Comparison of ENCODE assay signal across 8 cellular contexts in genomic region chr9:35664531-35665470, GRCh38. TPM values are rescaled to one million over a fixed set of nuclear protein-coding genes. Genes with fewer than 3 reads are reported as not detected.
DNase-seq lines count a peak whose midpoint lies in the region; ATAC-seq and TF ChIP-seq lines count a peak whose summit lies in the region.

TSS of gene ARHGEF39 (minus strand) at chr9:35665195. CDS start at chr9:35665169, 26 bp downstream.

- peaks cover 61% of the 10 kb centered on the region for H3K4me1 Mint-ChIP-seq in activated T-cell treated with anti-CD3 and anti-CD28 coated beads, Interleukin-2, amount 50 U/mL, for 72 hours (ENCODE audit: low read depth)
- peaks cover 39 to 66% (median 64%) of the 10 kb centered on the region in 7 donors for H3K4me1 Mint-ChIP-seq in naive thymus-derived CD4-positive, alpha-beta T cell

- H3F3A ChIP-seq in PC-3 (ENCODE audit: low read length, unreplicated experiment) = no peaks in the 10 kb centered on the region

- 0% methylated on average over 18 of the region's 58 CpGs; no CpG with 5 or more reads in 1 of the 2 experiments for WGBS in IMR-90 (ENCODE audit: extremely low coverage in 2 of 2, insufficient read length in 1 of 2), 2 experiments

- no peaks in the 10 kb centered on the region for H4K20me1 ChIP-seq in IMR-90 (ENCODE audit: insufficient read depth, low read length)
- H4K20me1 ChIP-seq in PC-3 (ENCODE audit: low read length) = no peaks in the 10 kb centered on the region
- no peaks in the 10 kb centered on the region for H4K20me1 ChIP-seq in fibroblast of lung (ENCODE audit: control insufficient read depth, extremely low read depth, insufficient read depth, low read length)

- H3K23ac ChIP-seq in IMR-90 (ENCODE audit: low read depth, low read length) = peak within 1 kb of the TSS; percentile 63

- peak within 1 kb of the TSS; percentile 72 for H3K4me3 ChIP-seq in IMR-90 (ENCODE audit: insufficient read depth, low read depth, low read length)
- peak within 1 kb of the TSS; percentile 67 for H3K4me3 ChIP-seq in PC-3 (ENCODE audit: low read length)
- H3K4me3 ChIP-seq in fibroblast of lung (replicated peaks in 1 of 4; ENCODE audit: control extremely low read depth in 1 of 4, insufficient read depth in 1 of 4, low read depth in 3 of 4, low read length in 4 of 4) = peak within 1 kb of the TSS; percentile 52 to 73 (median 63)
- peak within 1 kb of the TSS; percentile 69 for H3K4me3 ChIP-seq in naive thymus-derived CD4-positive, alpha-beta T cell (ENCODE audit: low read length)

- peak within 1 kb of the TSS; percentile 77 for H2BK120ac ChIP-seq in IMR-90 (ENCODE audit: low read depth, low read length)

- peak within 1 kb of the TSS; percentile 92 to 94 for H4K8ac ChIP-seq in IMR-90 (ENCODE audit: low read depth in 2 of 2, low read length in 2 of 2)

- H3K4ac ChIP-seq in IMR-90 (ENCODE audit: low read depth, low read length) = peak within 1 kb of the TSS; percentile 59

- peaks cover 5% of the 10 kb centered on the region in 2 donors for H3K9me3 Mint-ChIP-seq in activated T-cell treated with anti-CD3 and anti-CD28 coated beads, Interleukin-2, amount 50 U/mL, for 72 hours
- peaks cover 0 to 8% (median 0%) of the 10 kb centered on the region in 11 donors for H3K9me3 Mint-ChIP-seq in naive thymus-derived CD4-positive, alpha-beta T cell

- H2BK15ac ChIP-seq in IMR-90 (ENCODE audit: low read depth, low read length) = peak within 1 kb of the TSS; percentile 90; the same call in 2 of the 3 replicates

- intact Hi-C loops in IMR-90 (cut with micrococcal nuclease) (loop anchor here (2.0 kb wide), 1 partner anchor 16 kb away; no protein-coding TSS in a partner anchor), PC-3 (cut with micrococcal nuclease) (no loop called here)
- intact Hi-C loops in naive thymus-derived CD4-positive, alpha-beta T cell (cut with micrococcal nuclease) = loop anchor here (1.0 to 2.0 kb wide), 3 partner anchors 8 to 18 kb away; no protein-coding TSS in a partner anchor

- peak within 1 kb of the TSS; percentile 75 for H3K27ac ChIP-seq in IMR-90 (ENCODE audit: insufficient read depth, low read length)
- peak within 1 kb of the TSS; percentile 57 for H3K27ac ChIP-seq in PC-3 (ENCODE audit: low read length)
- H3K27ac ChIP-seq in fibroblast of lung (ENCODE audit: insufficient read depth, low read length) = peak within 1 kb of the TSS; percentile 62
- peak within 1 kb of the TSS; percentile 54 for H3K27ac ChIP-seq in naive thymus-derived CD4-positive, alpha-beta T cell (ENCODE audit: low read depth, low read length)

- TF ChIP-seq CTCF in IMR-90 (conservative IDR thresholded peaks at IDR 0.05; ENCODE audit: low read depth, low read length) (peak; percentile 23; the same call in 1 of the 2 replicates), PC-3 (conservative IDR thresholded peaks at IDR 0.05; ENCODE audit: low read depth, low read length) (peak; percentile 51; the same call in 1 of the 2 replicates), fibroblast of lung (conservative IDR thresholded peaks at IDR 0.05 in 1 of 2, IDR thresholded peaks at IDR 0.05 in 1 of 2; ENCODE audit: low read depth in 1 of 2, low read length in 2 of 2) (peak in 1 of 2 donors; percentile 17)

- peak within 1 kb of the TSS; percentile 88 for H4K91ac ChIP-seq in IMR-90 (ENCODE audit: insufficient read depth, low read depth, low read length)

- H3K9me2 ChIP-seq in PC-3 (replicated peaks; ENCODE audit: low read length) = no peaks in the 10 kb centered on the region

- ATAC-seq in GM21515 (IDR thresholded peaks at IDR 0.05; ENCODE audit: unreplicated experiment) (peak; percentile 61), IMR-90 (ENCODE audit: low read depth) (peak; percentile 82), PC-3 (peak; percentile 78)
- peak; percentile 90 to 94 for ATAC-seq in activated T-cell treated with anti-CD3 and anti-CD28 coated beads, Interleukin-2, amount 50 U/mL, for 72 hours (replicated peaks in 1 of 2)
- peak; percentile 78 for ATAC-seq in naive thymus-derived CD4-positive, alpha-beta T cell

- H2AFZ ChIP-seq in IMR-90 (replicated peaks; ENCODE audit: low read length, poor library complexity) (peak within 1 kb of the TSS; percentile 98), PC-3 (ENCODE audit: low read length) (peak within 1 kb of the TSS; percentile 91), fibroblast of lung (ENCODE audit: low read length) (peak within 1 kb of the TSS; percentile 77)

- peak within 1 kb of the TSS; percentile 91 to 96 for H3K4me3 Mint-ChIP-seq in activated T-cell treated with anti-CD3 and anti-CD28 coated beads, Interleukin-2, amount 50 U/mL, for 72 hours
- peak within 1 kb of the TSS; percentile 82 to 94 (median 87) for H3K4me3 Mint-ChIP-seq in naive thymus-derived CD4-positive, alpha-beta T cell

- in situ Hi-C loops in IMR-90 (cut with MboI; ENCODE audit: low sequenced_read_pairs) = no loop called here

- H2AK5ac ChIP-seq in IMR-90 (ENCODE audit: low read depth, low read length) = peak within 1 kb of the TSS; percentile 52

- H3K36me3 ChIP-seq in IMR-90 (ENCODE audit: control insufficient read depth, insufficient read depth, low read length) (peaks cover 11% of the 10 kb centered on the region), PC-3 (ENCODE audit: low read depth, low read length) (peaks cover 20% of the 10 kb centered on the region), fibroblast of lung (ENCODE audit: control insufficient read depth, insufficient read depth, low read length) (peaks cover 2% of the 10 kb centered on the region)
- H3K36me3 ChIP-seq in naive thymus-derived CD4-positive, alpha-beta T cell (ENCODE audit: control insufficient read depth in 2 of 3, insufficient read depth in 3 of 3, low read length in 3 of 3) = peaks cover 0 to 9% (median 8%) of the 10 kb centered on the region in 3 experiments

- peak within 1 kb of the TSS; percentile 14; the same call in 1 of the 2 replicates for H2BK20ac ChIP-seq in IMR-90 (ENCODE audit: low read depth, low read length)

- H2BK5ac ChIP-seq in IMR-90 (ENCODE audit: low read depth, low read length, poor library complexity, severe bottlenecking) = peak within 1 kb of the TSS; percentile 66

- H3K79me1 ChIP-seq in IMR-90 (ENCODE audit: low read depth in 1 of 2, low read length in 2 of 2) = peaks cover 28 to 53% of the 10 kb centered on the region in 2 experiments; a peak in 3 of 4 replicates

- peak within 1 kb of the TSS; percentile 25 for H3K18ac ChIP-seq in IMR-90 (ENCODE audit: low read depth, low read length)

- no peaks in the 10 kb centered on the region for H3K9me3 ChIP-seq in IMR-90 (ENCODE audit: control insufficient read depth, insufficient read depth, low read length)
- H3K9me3 ChIP-seq in PC-3 (ENCODE audit: low read length) = no peaks in the 10 kb centered on the region
- H3K9me3 ChIP-seq in fibroblast of lung (ENCODE audit: control insufficient read depth, insufficient read depth, low read depth, low read length) = no peaks in the 10 kb centered on the region
- no peaks in the 10 kb centered on the region for H3K9me3 ChIP-seq in naive thymus-derived CD4-positive, alpha-beta T cell (ENCODE audit: control insufficient read depth in 2 of 3, low read length in 3 of 3)

- DNase-seq in DMS53 (lab: John Stamatoyannopoulos, UW) = peak; percentile 93
- DNase-seq in IMR-90 = peak; percentile 68
- peak; percentile 81 for DNase-seq in PC-3
- peak; percentile 81 to 88 for DNase-seq in activated T-cell treated with anti-CD3 and anti-CD28 coated beads, Interleukin-2, amount 50 U/mL, for 72 hours
- DNase-seq in fibroblast of lung (ENCODE audit: low read depth in 2 of 2) = peak; percentile 70 to 74
- DNase-seq in naive thymus-derived CD4-positive, alpha-beta T cell = peak; percentile 47 to 87 (median 59)
- DNase-seq in superior temporal gyrus (ENCODE audit: extremely low spot score) = peak; percentile 57

- H3K4me1 ChIP-seq in IMR-90 (ENCODE audit: control insufficient read depth, insufficient read depth, low read length) (peaks cover 25% of the 10 kb centered on the region), PC-3 (ENCODE audit: insufficient read depth, low read length) (peaks cover 44% of the 10 kb centered on the region), fibroblast of lung (ENCODE audit: control insufficient read depth, extremely low read depth, insufficient read depth, low read length) (peaks cover 15% of the 10 kb centered on the region)
- H3K4me1 ChIP-seq in naive thymus-derived CD4-positive, alpha-beta T cell (ENCODE audit: control insufficient read depth in 2 of 2, insufficient read depth in 2 of 2, low read length in 2 of 2) = peaks cover 29% of the 10 kb centered on the region in 2 donors

- CTCF ChIA-PET in IMR-90 (lab: Yijun Ruan, JAX) = interaction anchor here (0.8 to 1.5 kb wide), 2 partner anchors 13 kb away, joined by 4 to 5 read pairs; no protein-coding TSS in a partner anchor
- CTCF ChIA-PET in PC-3 (lab: Charles Lee) = interaction anchor here (0.5 to 1.7 kb wide), 3 partner anchors 17 to 63 kb away, joined by 5 to 9 read pairs (median 6); no protein-coding TSS in a partner anchor
- CTCF ChIA-PET in naive thymus-derived CD4-positive, alpha-beta T cell (lab: Charles Lee) = interaction anchor here (0.8 to 10.2 kb wide), 13 partner anchors 11 to 161 kb away, joined by 3 to 107 read pairs (median 6); no protein-coding TSS in a partner anchor

- no peaks in the 10 kb centered on the region for H3K27me3 Mint-ChIP-seq in activated T-cell treated with anti-CD3 and anti-CD28 coated beads, Interleukin-2, amount 50 U/mL, for 72 hours (ENCODE audit: low read depth)
- H3K27me3 Mint-ChIP-seq in naive thymus-derived CD4-positive, alpha-beta T cell = no peaks in the 10 kb centered on the region

- peak within 1 kb of the TSS; percentile 66 for H3K56ac ChIP-seq in IMR-90 (ENCODE audit: extremely low read depth, insufficient read depth, low read length)

- H3K36me3 Mint-ChIP-seq in activated T-cell treated with anti-CD3 and anti-CD28 coated beads, Interleukin-2, amount 50 U/mL, for 72 hours (ENCODE audit: insufficient read depth in 2 of 2) = peaks cover 2 to 6% of the 10 kb centered on the region in 2 donors
- peaks cover 0 to 20% (median 10%) of the 10 kb centered on the region in 5 donors for H3K36me3 Mint-ChIP-seq in naive thymus-derived CD4-positive, alpha-beta T cell

- POLR2A ChIA-PET in IMR-90 (lab: Charles Lee; ENCODE audit: unreplicated experiment) = interaction anchor here (0.9 to 1.3 kb wide), 3 partner anchors 13 to 68 kb away, joined by 3 to 11 read pairs (median 4); partner anchors contain the start of genes CREB3 and TLN1
- POLR2A ChIA-PET in PC-3 (lab: Charles Lee; ENCODE audit: unreplicated experiment) = interaction anchor here (0.6 kb wide), 1 partner anchor 66 kb away, joined by 5 read pairs; no protein-coding TSS in a partner anchor
- POLR2A ChIA-PET in naive thymus-derived CD4-positive, alpha-beta T cell (lab: Charles Lee) = interaction anchor here (0.5 to 11.8 kb wide), 14 partner anchors 8 to 1843 kb away, joined by 3 to 264 read pairs (median 4); partner anchors contain the start of genes CA9, CREB3 and SIT1

- peaks cover 27% of the 10 kb centered on the region for H3K9me1 ChIP-seq in IMR-90 (ENCODE audit: insufficient read depth, low read length)

- peak within 1 kb of the TSS; percentile 84 for H3K14ac ChIP-seq in IMR-90 (replicated peaks; ENCODE audit: low read depth, low read length)

- peak within 1 kb of the TSS; percentile 70; the same call in 1 of the 2 replicates for H4K5ac ChIP-seq in IMR-90 (ENCODE audit: low read depth, low read length)

- peak within 1 kb of the TSS; percentile 87 for H2AK9ac ChIP-seq in IMR-90 (replicated peaks; ENCODE audit: low read depth, low read length, poor library complexity)

- H3K27me3 ChIP-seq in IMR-90 (ENCODE audit: control insufficient read depth, insufficient read depth, low read length) (no peaks in the 10 kb centered on the region), PC-3 (ENCODE audit: low read length) (no peaks in the 10 kb centered on the region), fibroblast of lung (ENCODE audit: control insufficient read depth, insufficient read depth, low read length) (no peaks in the 10 kb centered on the region)
- no peaks in the 10 kb centered on the region for H3K27me3 ChIP-seq in naive thymus-derived CD4-positive, alpha-beta T cell (ENCODE audit: control insufficient read depth in 2 of 2, insufficient read depth in 2 of 2, low read length in 2 of 2)

- peak within 1 kb of the TSS; percentile 79 for H3K9ac ChIP-seq in IMR-90 (ENCODE audit: low read depth, low read length)
- H3K9ac ChIP-seq in PC-3 (ENCODE audit: low read length) = peak within 1 kb of the TSS; percentile 73
- peak within 1 kb of the TSS; percentile 60 for H3K9ac ChIP-seq in fibroblast of lung (ENCODE audit: insufficient read depth, low read length)

- H3K4me2 ChIP-seq in IMR-90 (ENCODE audit: low read depth, low read length) (peak within 1 kb of the TSS; percentile 92), PC-3 (ENCODE audit: low read length) (peak within 1 kb of the TSS; percentile 97), fibroblast of lung (ENCODE audit: extremely low read depth, insufficient read depth, low read length) (peak within 1 kb of the TSS; percentile 97)

- dilution Hi-C loops in IMR-90 (cut with HindIII; ENCODE audit: low sequenced_read_pairs, unreplicated experiment) = no loop called here

- no peak for TF ChIP-seq RAD21 in IMR-90 (IDR thresholded peaks at IDR 0.05; ENCODE audit: low read length)

- peak; percentile 24; the same call in 1 of the 2 replicates for TF ChIP-seq POLR2A in IMR-90 (IDR thresholded peaks at IDR 0.05; ENCODE audit: low read depth, low read length)

- no TSS peak for BruUV-seq in IMR-90 (replicated peaks; lab: Mats Ljungman, UMichigan)
- TSS peak; percentile 60 for BruUV-seq in PC-3 (replicated peaks; lab: Mats Ljungman, UMichigan)

- peak within 1 kb of the TSS; percentile 86 for H3K27ac Mint-ChIP-seq in activated T-cell treated with anti-CD3 and anti-CD28 coated beads, Interleukin-2, amount 50 U/mL, for 72 hours
- H3K27ac Mint-ChIP-seq in naive thymus-derived CD4-positive, alpha-beta T cell = peak within 1 kb of the TSS; percentile 60 to 100 (median 80)

- H3K79me2 ChIP-seq in PC-3 (ENCODE audit: low read length) = peaks cover 28% of the 10 kb centered on the region
- H3K79me2 ChIP-seq in fibroblast of lung (ENCODE audit: control insufficient read depth, insufficient read depth, low read length) = peaks cover 10% of the 10 kb centered on the region

RNA-seq across cellular contexts. Expression of gene ARHGEF39, which starts in this region (rescaled TPM):
- 0.56 and 2.5 TPM in 2 replicates for total RNA-seq in IMR-90 (2012; rRNA removed)
- polyA plus RNA-seq in IMR-90 (2012; rRNA removed) = 2.1 and 2.8 TPM in 2 replicates
- 0.82 and 1.1 TPM in 2 replicates for polyA plus RNA-seq in IMR-90 (2012; cell fraction: cytosol; rRNA removed)
- polyA plus RNA-seq in IMR-90 (2012; cell fraction: nucleus; rRNA removed; ENCODE audit: low replicate concordance) = 7.1 and 7.2 TPM in 2 replicates
- total RNA-seq in PC-3 (2014; rRNA removed) = 2.6 and 4.1 TPM in 2 replicates
- total RNA-seq in activated T-cell treated with anti-CD3 and anti-CD28 coated beads, Interleukin-2, amount 50 U/mL, for 72 hours = 10 to 100 TPM; 12.0 to 15.1 TPM
- under 0.01 and 0.66 TPM in 2 replicates for total RNA-seq in fibroblast of lung
- polyA plus RNA-seq in fibroblast of lung = 0.77 and 3.9 TPM in 2 replicates
- 0.63 and 2.3 TPM in 2 replicates for polyA plus RNA-seq in fibroblast of lung (2012)
- 2.2 and 4.4 TPM in 2 replicates for polyA minus RNA-seq in fibroblast of lung (ENCODE audit: low replicate concordance)
- 10 to 100 TPM in 1 of 5 experiments, 1 to 10 TPM in 1, under 1 TPM in 1, not detected in 2; 0.11 to 10.4 (median 1.0) TPM for total RNA-seq in naive thymus-derived CD4-positive, alpha-beta T cell
- under 1 TPM; 0.12 to 0.44 TPM for polyA plus RNA-seq in naive thymus-derived CD4-positive, alpha-beta T cell

Comparison
In these comparisons a context has a peak if more than half of its experiments do, and no peak if none do; other contexts are left out.
1. Peak in every context shown above with its lines: DNase-seq, ATAC-seq, H3K4me3 ChIP-seq and H3K27ac ChIP-seq.